Comparison of ENCODE assay signal across 11 cellular contexts in genomic region chr12:67747869-67748760, GRCh38.
DNase-seq lines count a peak whose midpoint lies in the region; ATAC-seq and TF ChIP-seq lines count a peak whose summit lies in the region.
"Had no signal": no experiment of that assay in that cellular context is flagged by ENCODE, and none has a peak within 500 bp of the region (broad histone marks: within the 10 kb centered on the region; RNA-seq: fewer than 3 reads in every experiment).

No MANE protein-coding gene starts in this region.

- intact Hi-C loops in Calu3 (cut with micrococcal nuclease; ENCODE audit: unreplicated experiment): loop anchor here (1.0 to 10.0 kb wide), 5 partner anchors 97 to 391 kb away; no protein-coding TSS in a partner anchor
- intact Hi-C loops in activated T-helper 2 cell treated with anti-CD3 and anti-CD28 coated beads, Interferon-gamma antibody, Interleukin-2, Interleukin-4, amounts not matched to agents 10 μg/mL and 5 μg/mL and 100 μg/mL, durations not matched to agents 14 hours and 24 hours and 36 hours (cut with micrococcal nuclease): no loop called here

- H3K36me3 Mint-ChIP-seq in Calu3 (ENCODE audit: insufficient read depth, unreplicated experiment): peaks cover 14% of the 10 kb centered on the region
- H3K36me3 Mint-ChIP-seq in activated T-helper 2 cell treated with anti-CD3 and anti-CD28 coated beads, Interferon-gamma antibody, Interleukin-2, Interleukin-4, amounts not matched to agents 10 μg/mL and 5 μg/mL and 100 μg/mL, durations not matched to agents 14 hours and 24 hours and 36 hours (ENCODE audit: low read depth): no peaks in the 10 kb centered on the region

- H3K4me1 Mint-ChIP-seq in Calu3 (ENCODE audit: low read depth, unreplicated experiment): peaks cover 72% of the 10 kb centered on the region
- H3K4me1 Mint-ChIP-seq in activated T-helper 2 cell treated with anti-CD3 and anti-CD28 coated beads, Interferon-gamma antibody, Interleukin-2, Interleukin-4, amounts not matched to agents 10 μg/mL and 5 μg/mL and 100 μg/mL, durations not matched to agents 14 hours and 24 hours and 36 hours (ENCODE audit: low read depth): no peaks in the 10 kb centered on the region

- H3K27me3 ChIP-seq in mucosa of rectum (ENCODE audit: control insufficient read depth in 2 of 2, insufficient read depth in 2 of 2, low read length in 2 of 2): no peaks in the 10 kb centered on the region

- peak overlapping the region; percentile 53 for H3K4me3 Mint-ChIP-seq in Calu3 (ENCODE audit: low read depth, unreplicated experiment)
- H3K4me3 Mint-ChIP-seq in activated T-helper 2 cell treated with anti-CD3 and anti-CD28 coated beads, Interferon-gamma antibody, Interleukin-2, Interleukin-4, amounts not matched to agents 10 μg/mL and 5 μg/mL and 100 μg/mL, durations not matched to agents 14 hours and 24 hours and 36 hours (ENCODE audit: low read depth): no peak overlapping the region
- H3K4me3 Mint-ChIP-seq: activated naive CD4-positive, alpha-beta T cell treated with anti-CD3 and anti-CD28 coated beads for 36 hours had no signal

- TF ChIP-seq CTCF in Calu3 (IDR thresholded peaks at IDR 0.05; ENCODE audit: unreplicated experiment) (no peak), epithelial cell of proximal tubule (conservative IDR thresholded peaks at IDR 0.05; ENCODE audit: low read depth, low read length) (peak; percentile 25)

- no peak for ATAC-seq in GM18861 (IDR thresholded peaks at IDR 0.05; ENCODE audit: unreplicated experiment)
- ATAC-seq in GM21381 (IDR thresholded peaks at IDR 0.05; ENCODE audit: unreplicated experiment): no peak

- no peaks in the 10 kb centered on the region for H3K9me3 ChIP-seq in mucosa of rectum (ENCODE audit: control insufficient read depth in 2 of 2, low read length in 2 of 2)

- DNase-seq in Calu3 (peak; percentile 67), NCI-H69 (lab: John Stamatoyannopoulos, UW) (peak; percentile 16), epithelial cell of proximal tubule (ENCODE audit: low read depth) (peak; percentile 60), midbrain (lab: John Stamatoyannopoulos, UW) (no peak)
- no peak for DNase-seq in activated T-helper 2 cell treated with anti-CD3 and anti-CD28 coated beads, Interferon-gamma antibody, Interleukin-2, Interleukin-4, amounts not matched to agents 10 μg/mL and 5 μg/mL and 100 μg/mL, durations not matched to agents 14 hours and 24 hours and 36 hours (ENCODE audit: low spot score)
- DNase-seq: activated CD4-positive, alpha-beta T cell treated with anti-CD3 and anti-CD28 coated beads for 4 hours; activated naive CD4-positive, alpha-beta T cell treated with anti-CD3 and anti-CD28 coated beads for 36 hours had no signal

- CTCF ChIA-PET in Calu3 (lab: Charles Lee): interaction anchor here (0.7 to 1.8 kb wide), 4 partner anchors 9 to 195 kb away, joined by 3 to 5 read pairs (median 3); no protein-coding TSS in a partner anchor

- peaks cover 6 to 36% of the 10 kb centered on the region in 2 donors for H3K4me1 ChIP-seq in mucosa of rectum (ENCODE audit: control insufficient read depth in 2 of 2, insufficient read depth in 2 of 2, low read length in 2 of 2)

- peak overlapping the region; percentile 90 for H3K27ac Mint-ChIP-seq in Calu3 (ENCODE audit: unreplicated experiment)
- no peak overlapping the region for H3K27ac Mint-ChIP-seq in activated T-helper 2 cell treated with anti-CD3 and anti-CD28 coated beads, Interferon-gamma antibody, Interleukin-2, Interleukin-4, amounts not matched to agents 10 μg/mL and 5 μg/mL and 100 μg/mL, durations not matched to agents 14 hours and 24 hours and 36 hours
- H3K27ac Mint-ChIP-seq: activated naive CD4-positive, alpha-beta T cell treated with anti-CD3 and anti-CD28 coated beads for 36 hours had no signal

- H3K4me3 ChIP-seq in epithelial cell of proximal tubule (ENCODE audit: low read depth, low read length) (no peak overlapping the region), mucosa of rectum (ENCODE audit: low read length in 2 of 2) (peak overlapping the region; percentile 3 to 47)
- H3K4me3 ChIP-seq: lung had no signal

- BruUV-seq in Calu3 (replicated peaks; lab: Mats Ljungman, UMichigan): no TSS peak

- H3K27ac ChIP-seq in mucosa of rectum (ENCODE audit: low read depth in 2 of 2, low read length in 2 of 2): peak overlapping the region; percentile 79 to 89

- no peak overlapping the region for H3K9ac ChIP-seq in mucosa of rectum (ENCODE audit: low read depth in 1 of 2, low read length in 2 of 2)

- no peaks in the 10 kb centered on the region for H3K27me3 Mint-ChIP-seq in Calu3 (ENCODE audit: unreplicated experiment)
- H3K27me3 Mint-ChIP-seq in activated T-helper 2 cell treated with anti-CD3 and anti-CD28 coated beads, Interferon-gamma antibody, Interleukin-2, Interleukin-4, amounts not matched to agents 10 μg/mL and 5 μg/mL and 100 μg/mL, durations not matched to agents 14 hours and 24 hours and 36 hours (ENCODE audit: low read depth): no peaks in the 10 kb centered on the region

- peaks cover 2% of the 10 kb centered on the region for H3K9me3 Mint-ChIP-seq in Calu3 (ENCODE audit: low read depth, unreplicated experiment)
- H3K9me3 Mint-ChIP-seq in activated T-helper 2 cell treated with anti-CD3 and anti-CD28 coated beads, Interferon-gamma antibody, Interleukin-2, Interleukin-4, amounts not matched to agents 10 μg/mL and 5 μg/mL and 100 μg/mL, durations not matched to agents 14 hours and 24 hours and 36 hours: no peaks in the 10 kb centered on the region

- no peaks in the 10 kb centered on the region for H3K36me3 ChIP-seq in mucosa of rectum (ENCODE audit: control insufficient read depth in 2 of 2, insufficient read depth in 2 of 2, low read length in 2 of 2)

Comparison
In these comparisons a context has a peak if more than half of its experiments do, and no peak if none do; other contexts are left out.
1. DNase-seq: peak in Calu3 (single experiment), NCI-H69 (single experiment) and epithelial cell of proximal tubule (single experiment); none in activated T-helper 2 cell treated with anti-CD3 and anti-CD28 coated beads, Interferon-gamma antibody, Interleukin-2, Interleukin-4, amounts not matched to agents 10 μg/mL and 5 μg/mL and 100 μg/mL, durations not matched to agents 14 hours and 24 hours and 36 hours (single experiment) and midbrain (single experiment).